ENCODE assay signal across 8 cellular contexts in genomic region chr7:65981965-65982792, GRCh38. TPM values are rescaled to one million over a fixed set of nuclear protein-coding genes. Genes with fewer than 3 reads are reported as not detected.
DNase-seq lines count a peak whose midpoint lies in the region; ATAC-seq and TF ChIP-seq lines count a peak whose summit lies in the region.

TSS of gene GUSB (minus strand) at chr7:65982213. CDS start at chr7:65982183, 30 bp downstream.

- peaks cover 10 to 21% of the 10 kb centered on the region in 2 donors for H3K4me1 ChIP-seq in thoracic aorta (ENCODE audit: control insufficient read depth in 1 of 2, low read depth in 2 of 2)

- ATAC-seq in HG02759 (IDR thresholded peaks at IDR 0.05; ENCODE audit: unreplicated experiment) (peak; percentile 85), thoracic aorta (ENCODE audit: insufficient number of reproducible peaks, low FRiP score, low read depth) (peak; percentile 83)
- peak; percentile 81 for ATAC-seq in activated naive CD8-positive, alpha-beta T cell treated with anti-CD3 and anti-CD28 coated beads, Interleukin-2, amount 10 ng/mL, durations not matched to agents 7 days and 5 days (ENCODE audit: low read depth)

- no peaks in the 10 kb centered on the region for H3K27me3 Mint-ChIP-seq in activated naive CD8-positive, alpha-beta T cell treated with anti-CD3 and anti-CD28 coated beads, Interleukin-2, amount 10 ng/mL, durations not matched to agents 7 days and 5 days
- no peaks in the 10 kb centered on the region for H3K27me3 Mint-ChIP-seq in osteocyte (ENCODE audit: unreplicated experiment)

- peak within 1 kb of the TSS; percentile 63 for H3K4me3 ChIP-seq in GM12865 (ENCODE audit: low read depth, low read length)
- peak within 1 kb of the TSS; percentile 97 for H3K4me3 ChIP-seq in SU-DHL-6 (ENCODE audit: insufficient read depth, low read length, poor library complexity, severe bottlenecking)
- peak within 1 kb of the TSS; percentile 95 for H3K4me3 ChIP-seq in thoracic aorta

- peak within 1 kb of the TSS; percentile 92 for H3K27ac Mint-ChIP-seq in activated naive CD8-positive, alpha-beta T cell treated with anti-CD3 and anti-CD28 coated beads, Interleukin-2, amount 10 ng/mL, durations not matched to agents 7 days and 5 days
- H3K27ac Mint-ChIP-seq in osteocyte (ENCODE audit: unreplicated experiment) = peak within 1 kb of the TSS; percentile 78

- no peaks in the 10 kb centered on the region for H3F3A ChIP-seq in SU-DHL-6 (ENCODE audit: insufficient read depth)

- H3K27me3 ChIP-seq in SU-DHL-6 (ENCODE audit: low read length) (no peaks in the 10 kb centered on the region), thoracic aorta (replicated peaks; ENCODE audit: insufficient read depth) (no peaks in the 10 kb centered on the region)

- peak within 1 kb of the TSS; percentile 92 for H3K4me3 Mint-ChIP-seq in activated naive CD8-positive, alpha-beta T cell treated with anti-CD3 and anti-CD28 coated beads, Interleukin-2, amount 10 ng/mL, durations not matched to agents 7 days and 5 days
- H3K4me3 Mint-ChIP-seq in osteocyte (ENCODE audit: unreplicated experiment) = peak within 1 kb of the TSS; percentile 74

- H3K27ac ChIP-seq in SU-DHL-6 (ENCODE audit: low read depth, low read length) (peak within 1 kb of the TSS; percentile 60), thoracic aorta (peak within 1 kb of the TSS; percentile 53 to 76)

- H3K79me2 ChIP-seq in SU-DHL-6 (ENCODE audit: insufficient read depth, low read length) = peaks cover 29% of the 10 kb centered on the region

- H3K36me3 Mint-ChIP-seq in activated naive CD8-positive, alpha-beta T cell treated with anti-CD3 and anti-CD28 coated beads, Interleukin-2, amount 10 ng/mL, durations not matched to agents 7 days and 5 days = peaks cover 6% of the 10 kb centered on the region
- H3K36me3 Mint-ChIP-seq in osteocyte (ENCODE audit: unreplicated experiment) = no peaks in the 10 kb centered on the region

- peak within 1 kb of the TSS; percentile 98 for H2AFZ ChIP-seq in SU-DHL-6 (ENCODE audit: low read depth, low read length, severe bottlenecking)

- H3K36me3 ChIP-seq in SU-DHL-6 (ENCODE audit: low read length) (no peaks in the 10 kb centered on the region), thoracic aorta (no peaks in the 10 kb centered on the region)

- POLR2A ChIA-PET in activated naive CD8-positive, alpha-beta T cell treated with anti-CD3 and anti-CD28 coated beads, Interleukin-2, amount 10 ng/mL, durations not matched to agents 7 days and 5 days (lab: Charles Lee) = interaction anchor here (0.5 to 1.9 kb wide), 7 partner anchors 133 to 1014 kb away, joined by 3 to 6 read pairs (median 3); partner anchors contain the start of genes CRCP and SBDS

- peak; percentile 94 for DNase-seq in GM12865 (ENCODE audit: low read depth)
- DNase-seq in NCI-H1417 (lab: John Stamatoyannopoulos, UW) = peak; percentile 95 to 96 (median 95)
- peak; percentile 92 for DNase-seq in activated naive CD8-positive, alpha-beta T cell treated with anti-CD3 and anti-CD28 coated beads, Interleukin-2, amount 10 ng/mL, durations not matched to agents 7 days and 5 days
- DNase-seq in head of caudate nucleus = peak; percentile 88 to 98 (median 95)
- peak; percentile 95 for DNase-seq in osteocyte (ENCODE audit: extremely low spot score, unreplicated experiment)
- peak; percentile 56 for DNase-seq in thoracic aorta (ENCODE audit: low spot score)

- no peaks in the 10 kb centered on the region for H3K9me2 ChIP-seq in SU-DHL-6 (replicated peaks; ENCODE audit: insufficient read depth, low read length)

- no peaks in the 10 kb centered on the region for H3K9me3 ChIP-seq in SU-DHL-6 (ENCODE audit: insufficient read depth, low read length)
- no peaks in the 10 kb centered on the region for H3K9me3 ChIP-seq in thoracic aorta

- H4K20me1 ChIP-seq in SU-DHL-6 (ENCODE audit: low read depth, low read length) = peaks cover 4% of the 10 kb centered on the region; the same call in 1 of the 2 replicates

- H3K9me3 Mint-ChIP-seq in activated naive CD8-positive, alpha-beta T cell treated with anti-CD3 and anti-CD28 coated beads, Interleukin-2, amount 10 ng/mL, durations not matched to agents 7 days and 5 days = no peaks in the 10 kb centered on the region
- no peaks in the 10 kb centered on the region for H3K9me3 Mint-ChIP-seq in osteocyte (ENCODE audit: unreplicated experiment)

- H3K4me1 Mint-ChIP-seq in activated naive CD8-positive, alpha-beta T cell treated with anti-CD3 and anti-CD28 coated beads, Interleukin-2, amount 10 ng/mL, durations not matched to agents 7 days and 5 days = peaks cover 3% of the 10 kb centered on the region
- H3K4me1 Mint-ChIP-seq in osteocyte (ENCODE audit: unreplicated experiment) = peaks cover 12% of the 10 kb centered on the region

- peak within 1 kb of the TSS; percentile 92 for H3K9ac ChIP-seq in SU-DHL-6 (ENCODE audit: low read length)

- intact Hi-C loops in head of caudate nucleus (cut with DNase I) = loop anchor here (5.0 kb wide), 1 partner anchor 110 kb away; the partner anchor contains the start of gene VKORC1L1

- peak within 1 kb of the TSS; percentile 66 for H3K4me2 ChIP-seq in SU-DHL-6 (ENCODE audit: low read depth, low read length, poor library complexity, severe bottlenecking)

- TF ChIP-seq CTCF in GM12865 (IDR thresholded peaks at IDR 0.05; ENCODE audit: insufficient read depth, low read depth, low read length, missing control alignments) = no peak
- TF ChIP-seq CTCF in SU-DHL-6 (IDR thresholded peaks at IDR 0.05; ENCODE audit: insufficient read depth, low read length, poor library complexity, severe bottlenecking) = no peak
- TF ChIP-seq CTCF in osteocyte (IDR thresholded peaks at IDR 0.05) = no peak
- TF ChIP-seq CTCF in thoracic aorta (IDR thresholded peaks at IDR 0.05) = no peak

RNA-seq across cellular contexts. Expression of gene GUSB, which starts in this region (rescaled TPM):
- 10 to 100 TPM; 71.9 to 73.5 TPM for total RNA-seq in activated naive CD8-positive, alpha-beta T cell treated with anti-CD3 and anti-CD28 coated beads, Interleukin-2, amount 10 ng/mL, durations not matched to agents 7 days and 5 days
- total RNA-seq in osteocyte (48.2 and 55.5 TPM in 2 replicates), thoracic aorta (10 to 100 TPM; 18.7 to 23.4 TPM)

Comparison
In these comparisons a context has a peak if more than half of its experiments do, and no peak if none do; other contexts are left out.
1. Peak in every context shown above with its lines: DNase-seq, ATAC-seq, H3K4me3 ChIP-seq and H3K27ac ChIP-seq.